1 cellular context compared by ENCODE assay signal in genomic region chr18:63238711-63239110, GRCh38.
TF ChIP-seq lines count a peak whose summit lies in the region.

No MANE protein-coding gene starts in this region.

TF ChIP-seq in A549, 52 proteins besides CTCF, POLR2A, EP300 and RAD21 (continued from another document):
- TF ChIP-seq, protein P1, sequence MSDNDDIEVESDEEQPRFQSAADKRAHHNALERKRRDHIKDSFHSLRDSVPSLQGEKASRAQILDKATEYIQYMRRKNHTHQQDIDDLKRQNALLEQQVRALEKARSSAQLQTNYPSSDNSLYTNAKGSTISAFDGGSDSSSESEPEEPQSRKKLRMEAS (IDR thresholded peaks at IDR 0.05) = no peak
- TF ChIP-seq FOSB (CRISPR knock-in tag; IDR thresholded peaks at IDR 0.05) (no peak), ZFP36 (IDR thresholded peaks at IDR 0.05; ENCODE audit: borderline replicate concordance, partially characterized antibody) (no peak), MYC (IDR thresholded peaks at IDR 0.05; ENCODE audit: borderline replicate concordance, low read length) (no peak)
